Comparison of ENCODE assay signal across 9 cellular contexts in genomic region chr7:88357295-88357694, GRCh38. TPM values are rescaled to one million over a fixed set of nuclear protein-coding genes. Genes with fewer than 3 reads are reported as not detected.
DNase-seq lines count a peak whose midpoint lies in the region; ATAC-seq and TF ChIP-seq lines count a peak whose summit lies in the region.
"Had no signal": no experiment of that assay in that cellular context is flagged by ENCODE, and none has a peak within 500 bp of the region (broad histone marks: within the 10 kb centered on the region; RNA-seq: fewer than 3 reads in every experiment).

No MANE protein-coding gene starts in this region.

- H3K9me3 Mint-ChIP-seq in natural killer cell treated with Interleukin-12 subunit alpha and Interleukin-12 subunit beta and Interleukin-15 and Interleukin-18, amount 100 ng/mL, for 72 hours, result no peaks in the 10 kb centered on the region
- H3K9me3 Mint-ChIP-seq: brain had no signal

- no peaks in the 10 kb centered on the region for H4K20me1 ChIP-seq in SK-N-SH (ENCODE audit: insufficient read depth)

- CTCF ChIA-PET in HEK293 (lab: Yijun Ruan, JAX) (interaction anchor here (0.6 to 7.1 kb wide), 10 partner anchors 9 to 452 kb away, joined by 3 to 84 read pairs (median 3); no protein-coding TSS in a partner anchor), SK-N-SH (lab: Yijun Ruan, JAX) (interaction anchor here (0.8 to 7.2 kb wide), 12 partner anchors 9 to 221 kb away, joined by 3 to 66 read pairs (median 4); no protein-coding TSS in a partner anchor)

- H3K9me2 ChIP-seq in SK-N-SH, result no peaks in the 10 kb centered on the region

- H3K4me1 ChIP-seq in HEK293 (ENCODE audit: control insufficient read depth, insufficient read depth, low read length) (no peaks in the 10 kb centered on the region), SK-N-SH (ENCODE audit: control insufficient read depth in 1 of 2, insufficient read depth in 2 of 2, low read depth in 1 of 2, low read length in 1 of 2) (no peaks in the 10 kb centered on the region; a peak in 2 of 4 replicates), cardiac muscle cell (ENCODE audit: low read depth) (no peaks in the 10 kb centered on the region)

- DNase-seq in SK-N-SH (no peak), cardiac muscle cell (ENCODE audit: low read depth in 1 of 2, low spot score in 1 of 2) (peak in 1 of 2 donors; percentile 46), stromal cell of bone marrow (ENCODE audit: low read depth) (peak; percentile 50), putamen (ENCODE audit: low spot score) (no peak)
- DNase-seq in stimulated activated naive CD8-positive, alpha-beta T cell treated with anti-CD3 and anti-CD28 coated beads, Interleukin-15, Interleukin-2, amounts not matched to agents 100 U/mL and 50 U/mL, for 24 hours, result no peak
- no peak for DNase-seq in natural killer cell treated with Interleukin-12 subunit alpha and Interleukin-12 subunit beta and Interleukin-15 and Interleukin-18, amount 100 ng/mL, for 72 hours (ENCODE audit: low spot score)
- DNase-seq: mesenchymal stem cell had no signal

- TF ChIP-seq EP300 in SK-N-SH (IDR thresholded peaks at IDR 0.05; ENCODE audit: borderline replicate concordance in 1 of 2, low read depth in 1 of 2, low read length in 1 of 2), result no peak

- no peak overlapping the region for H3K27ac ChIP-seq in HEK293 (ENCODE audit: extremely low read depth, low read depth, low read length)
- no peak overlapping the region for H3K27ac ChIP-seq in SK-N-SH (ENCODE audit: low read depth in 2 of 2, low read length in 1 of 2)
- no peak overlapping the region for H3K27ac ChIP-seq in cardiac muscle cell

- no peak overlapping the region for H3K27ac Mint-ChIP-seq in natural killer cell treated with Interleukin-12 subunit alpha and Interleukin-12 subunit beta and Interleukin-15 and Interleukin-18, amount 100 ng/mL, for 72 hours
- H3K27ac Mint-ChIP-seq: brain had no signal

- POLR2A ChIA-PET in HEK293 (lab: Yijun Ruan, JAX) (no interaction called here), SK-N-SH (lab: Yijun Ruan, JAX) (no interaction called here)

- peaks cover 0 to 3% of the 10 kb centered on the region in 2 donors for H3K4me1 Mint-ChIP-seq in natural killer cell treated with Interleukin-12 subunit alpha and Interleukin-12 subunit beta and Interleukin-15 and Interleukin-18, amount 100 ng/mL, for 72 hours (ENCODE audit: low read depth in 2 of 2)

- no peak for ATAC-seq in stimulated activated naive CD8-positive, alpha-beta T cell treated with anti-CD3 and anti-CD28 coated beads, Interleukin-15, Interleukin-2, amounts not matched to agents 100 U/mL and 50 U/mL, for 24 hours
- no peak for ATAC-seq in natural killer cell treated with Interleukin-12 subunit alpha and Interleukin-12 subunit beta and Interleukin-15 and Interleukin-18, amount 100 ng/mL, for 72 hours

- TF ChIP-seq RAD21 in SK-N-SH (IDR thresholded peaks at IDR 0.05; ENCODE audit: low read length), result peak; percentile 52

- TF ChIP-seq CTCF in HEK293 (tag by site-specific recombination; IDR thresholded peaks at IDR 0.05) (no peak), SK-N-SH (IDR thresholded peaks at IDR 0.05) (0 out of 2 replicates have a peak, but pooled peaks have one; percentile 18), cardiac muscle cell (IDR thresholded peaks at IDR 0.05; ENCODE audit: low read depth, low read length) (peak; percentile 29)

- no peaks in the 10 kb centered on the region for H3K9me3 ChIP-seq in HEK293 (ENCODE audit: control insufficient read depth, insufficient read depth, low read depth, low read length)
- no peaks in the 10 kb centered on the region for H3K9me3 ChIP-seq in SK-N-SH
- no peaks in the 10 kb centered on the region for H3K9me3 ChIP-seq in cardiac muscle cell (ENCODE audit: low read depth)

- H3K36me3 Mint-ChIP-seq in natural killer cell treated with Interleukin-12 subunit alpha and Interleukin-12 subunit beta and Interleukin-15 and Interleukin-18, amount 100 ng/mL, for 72 hours, result no peaks in the 10 kb centered on the region
- H3K36me3 Mint-ChIP-seq: brain had no signal

- no peaks in the 10 kb centered on the region for H3K36me3 ChIP-seq in HEK293 (ENCODE audit: control insufficient read depth in 2 of 2, insufficient read depth in 1 of 2, low read length in 2 of 2)
- H3K36me3 ChIP-seq in SK-N-SH (replicated peaks in 1 of 2; ENCODE audit: control insufficient read depth in 1 of 2, insufficient read depth in 2 of 2, low read length in 1 of 2), result no peaks in the 10 kb centered on the region
- no peaks in the 10 kb centered on the region for H3K36me3 ChIP-seq in cardiac muscle cell

- no peak overlapping the region for H2AFZ ChIP-seq in SK-N-SH (ENCODE audit: low read depth)

- no peak overlapping the region for H3K4me3 ChIP-seq in HEK293 (ENCODE audit: low read depth, low read length)
- H3K4me3 ChIP-seq in SK-N-SH (ENCODE audit: low read depth in 2 of 2, low read length in 1 of 2), result no peak overlapping the region
- no peak overlapping the region for H3K4me3 ChIP-seq in cardiac muscle cell

- 36% methylated on average over 1 of the region's 1 CpG for WGBS in SK-N-SH (ENCODE audit: low lambda C conversion rate)

- no peak overlapping the region for H3K4me2 ChIP-seq in SK-N-SH

- no peaks in the 10 kb centered on the region for H3K79me2 ChIP-seq in SK-N-SH (ENCODE audit: insufficient read depth)

- peaks cover 3 to 15% of the 10 kb centered on the region in 2 donors for H3K27me3 Mint-ChIP-seq in natural killer cell treated with Interleukin-12 subunit alpha and Interleukin-12 subunit beta and Interleukin-15 and Interleukin-18, amount 100 ng/mL, for 72 hours
- H3K27me3 Mint-ChIP-seq: brain had no signal

- H3K27me3 ChIP-seq in SK-N-SH (ENCODE audit: insufficient read depth), result no peaks in the 10 kb centered on the region
- H3K27me3 ChIP-seq in cardiac muscle cell, result no peaks in the 10 kb centered on the region

- no peaks in the 10 kb centered on the region for H3F3A ChIP-seq in SK-N-SH (replicated peaks; ENCODE audit: insufficient read depth)

- H3K4me3 Mint-ChIP-seq in natural killer cell treated with Interleukin-12 subunit alpha and Interleukin-12 subunit beta and Interleukin-15 and Interleukin-18, amount 100 ng/mL, for 72 hours, result no peak overlapping the region
- H3K4me3 Mint-ChIP-seq: brain had no signal

- H3K9ac ChIP-seq in SK-N-SH, result no peak overlapping the region

TF ChIP-seq in HEK293, 187 proteins besides CTCF, POLR2A, EP300 and RAD21:
- TF ChIP-seq, protein P1, sequence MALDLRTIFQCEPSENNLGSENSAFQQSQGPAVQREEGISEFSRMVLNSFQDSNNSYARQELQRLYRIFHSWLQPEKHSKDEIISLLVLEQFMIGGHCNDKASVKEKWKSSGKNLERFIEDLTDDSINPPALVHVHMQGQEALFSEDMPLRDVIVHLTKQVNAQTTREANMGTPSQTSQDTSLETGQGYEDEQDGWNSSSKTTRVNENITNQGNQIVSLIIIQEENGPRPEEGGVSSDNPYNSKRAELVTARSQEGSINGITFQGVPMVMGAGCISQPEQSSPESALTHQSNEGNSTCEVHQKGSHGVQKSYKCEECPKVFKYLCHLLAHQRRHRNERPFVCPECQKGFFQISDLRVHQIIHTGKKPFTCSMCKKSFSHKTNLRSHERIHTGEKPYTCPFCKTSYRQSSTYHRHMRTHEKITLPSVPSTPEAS (tag by site-specific recombination; IDR thresholded peaks at IDR 0.05), result no peak
- TF ChIP-seq ZNF423 (tag by site-specific recombination; IDR thresholded peaks at IDR 0.05) (no peak), ZNF157 (tag by site-specific recombination; IDR thresholded peaks at IDR 0.05) (no peak), ZNF654 (tag by site-specific recombination; IDR thresholded peaks at IDR 0.05; ENCODE audit: low read depth) (0 out of 2 replicates have a peak, but pooled peaks have one; percentile 3)

TF ChIP-seq in SK-N-SH, 30 proteins besides CTCF, POLR2A, EP300 and RAD21:
- TF ChIP-seq TAF1 (IDR thresholded peaks at IDR 0.05; ENCODE audit: borderline replicate concordance, low read depth, low read length), result no peak
- TF ChIP-seq, protein P2, sequence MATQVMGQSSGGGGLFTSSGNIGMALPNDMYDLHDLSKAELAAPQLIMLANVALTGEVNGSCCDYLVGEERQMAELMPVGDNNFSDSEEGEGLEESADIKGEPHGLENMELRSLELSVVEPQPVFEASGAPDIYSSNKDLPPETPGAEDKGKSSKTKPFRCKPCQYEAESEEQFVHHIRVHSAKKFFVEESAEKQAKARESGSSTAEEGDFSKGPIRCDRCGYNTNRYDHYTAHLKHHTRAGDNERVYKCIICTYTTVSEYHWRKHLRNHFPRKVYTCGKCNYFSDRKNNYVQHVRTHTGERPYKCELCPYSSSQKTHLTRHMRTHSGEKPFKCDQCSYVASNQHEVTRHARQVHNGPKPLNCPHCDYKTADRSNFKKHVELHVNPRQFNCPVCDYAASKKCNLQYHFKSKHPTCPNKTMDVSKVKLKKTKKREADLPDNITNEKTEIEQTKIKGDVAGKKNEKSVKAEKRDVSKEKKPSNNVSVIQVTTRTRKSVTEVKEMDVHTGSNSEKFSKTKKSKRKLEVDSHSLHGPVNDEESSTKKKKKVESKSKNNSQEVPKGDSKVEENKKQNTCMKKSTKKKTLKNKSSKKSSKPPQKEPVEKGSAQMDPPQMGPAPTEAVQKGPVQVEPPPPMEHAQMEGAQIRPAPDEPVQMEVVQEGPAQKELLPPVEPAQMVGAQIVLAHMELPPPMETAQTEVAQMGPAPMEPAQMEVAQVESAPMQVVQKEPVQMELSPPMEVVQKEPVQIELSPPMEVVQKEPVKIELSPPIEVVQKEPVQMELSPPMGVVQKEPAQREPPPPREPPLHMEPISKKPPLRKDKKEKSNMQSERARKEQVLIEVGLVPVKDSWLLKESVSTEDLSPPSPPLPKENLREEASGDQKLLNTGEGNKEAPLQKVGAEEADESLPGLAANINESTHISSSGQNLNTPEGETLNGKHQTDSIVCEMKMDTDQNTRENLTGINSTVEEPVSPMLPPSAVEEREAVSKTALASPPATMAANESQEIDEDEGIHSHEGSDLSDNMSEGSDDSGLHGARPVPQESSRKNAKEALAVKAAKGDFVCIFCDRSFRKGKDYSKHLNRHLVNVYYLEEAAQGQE (IDR thresholded peaks at IDR 0.05; ENCODE audit: low read depth, low read length), result no peak
- no peak for TF ChIP-seq YY1 (IDR thresholded peaks at IDR 0.05; ENCODE audit: low read depth)
- no peak for TF ChIP-seq TEAD4 (IDR thresholded peaks at IDR 0.05; ENCODE audit: borderline replicate concordance, insufficient read depth)
- no peak for TF ChIP-seq JUND (IDR thresholded peaks at IDR 0.05)
- no peak for TF ChIP-seq RFX5 (IDR thresholded peaks at IDR 0.05; ENCODE audit: low read length)

RNA-seq across cellular contexts. Expression of gene STEAP4, which starts 50.6 kb away (rescaled TPM):
- not detected in 2 replicates for polyA plus RNA-seq in SK-N-SH (2012; rRNA removed)
- not detected in 2 replicates for polyA plus RNA-seq in SK-N-SH (2012; cell fraction: cytosol; rRNA removed)
- not detected in 2 replicates for polyA plus RNA-seq in SK-N-SH (2012; cell fraction: nucleus; rRNA removed)
- total RNA-seq in cardiac muscle cell, result not detected in 2 replicates
- polyA plus RNA-seq in cardiac muscle cell, result 0.22 TPM in 1 of 2 replicates, not detected in the other
- not detected for total RNA-seq in natural killer cell treated with Interleukin-12 subunit alpha and Interleukin-12 subunit beta and Interleukin-15 and Interleukin-18, amount 100 ng/mL, for 72 hours

Comparison
In these comparisons a context has a peak if more than half of its experiments do, and no peak if none do; other contexts are left out.
1. Of the 4 proteins assayed by ChIP-seq in both HEK293 and SK-N-SH: peak only in HEK293: none; only in SK-N-SH: CTCF; in both: none; in neither: 3.